24 cellular contexts compared by ENCODE assay signal in genomic region chr5:164317676-164318075, GRCh38.
DNase-seq lines count a peak whose midpoint lies in the region; ATAC-seq, FAIRE-seq and TF ChIP-seq lines count a peak whose summit lies in the region.
"Had no signal": no experiment of that assay in that cellular context is flagged by ENCODE, and none has a peak within 500 bp of the region (broad histone marks: within the 10 kb centered on the region; RNA-seq: fewer than 3 reads in every experiment).

No MANE protein-coding gene starts in this region.

- ATAC-seq in GM21515 (IDR thresholded peaks at IDR 0.05; ENCODE audit: unreplicated experiment) (no peak), body of pancreas (no peak)
- ATAC-seq: A549; CD8-positive, alpha-beta T cell had no signal

- H3K4me1 ChIP-seq in body of pancreas, result no peaks in the 10 kb centered on the region
- H3K4me1 ChIP-seq: A549, Caco-2 had no signal

- TF ChIP-seq CTCF in bronchial epithelial cell (IDR thresholded peaks at IDR 0.05; ENCODE audit: insufficient read depth, low read length, severe bottlenecking), result no peak
- TF ChIP-seq CTCF in body of pancreas (IDR thresholded peaks at IDR 0.05), result no peak

- 73 to 74% methylated on average over 1 of the region's 1 CpG for WGBS in body of pancreas, 2 donors

- no peak overlapping the region for H3K4me3 ChIP-seq in bronchial epithelial cell (ENCODE audit: low read depth, low read length)
- no peak overlapping the region for H3K4me3 ChIP-seq in body of pancreas
- H3K4me3 ChIP-seq: A549; BLaER1 treated with 17β-estradiol and CSF1 and Interleukin-3, amounts not matched to agents 10 nM and 100 nM had no signal

- no peak for TF ChIP-seq POLR2A in body of pancreas (IDR thresholded peaks at IDR 0.05)

- DNase-seq in bronchial epithelial cell (ENCODE audit: low read depth), result peak; percentile 71
- no peak for DNase-seq in frontal cortex (ENCODE audit: low spot score in 2 of 2)
- no peak for DNase-seq in body of pancreas
- no peak for DNase-seq in NCI-H2029 treated with DMSO at 0.1 percent for 48 hours (lab: John Stamatoyannopoulos, UW)
- no peak for DNase-seq in activated CD4-positive, alpha-beta memory T cell treated with anti-CD3 and anti-CD28 coated beads for 36 hours
- DNase-seq: AML-193; Caco-2; Calu3; CD4-positive, alpha-beta T cell; CD8-positive, alpha-beta T cell; DND-41; EL; GF-D8 had no signal

- no peaks in the 10 kb centered on the region for H3K36me3 Mint-ChIP-seq in activated CD4-positive, alpha-beta memory T cell treated with anti-CD3 and anti-CD28 coated beads for 36 hours
- H3K36me3 Mint-ChIP-seq: CD8-positive, alpha-beta T cell had no signal

- no peak overlapping the region for H3K27ac Mint-ChIP-seq in activated CD4-positive, alpha-beta memory T cell treated with anti-CD3 and anti-CD28 coated beads for 36 hours
- H3K27ac Mint-ChIP-seq: B cell; CD4-positive, alpha-beta T cell; CD8-positive, alpha-beta T cell had no signal

- intact Hi-C loops in body of pancreas (cut with DNase I), result no loop called here
- intact Hi-C loops in activated CD4-positive, alpha-beta memory T cell treated with anti-CD3 and anti-CD28 coated beads for 36 hours (cut with micrococcal nuclease), result no loop called here

- peak; percentile 76 for FAIRE-seq in G401.6 (lab: Jason Lieb, UNC)
- no peak for FAIRE-seq in bronchial epithelial cell (lab: Jason Lieb, UNC)
- peak; percentile 71 for FAIRE-seq in endometrium (lab: Jason Lieb, UNC)
- FAIRE-seq in frontal cortex (lab: Jason Lieb, UNC), result peak; percentile 64
- FAIRE-seq: A549, D721Med, GM12891, GM19239 had no signal

- no peak overlapping the region for H3K27ac ChIP-seq in body of pancreas
- H3K27ac ChIP-seq: 22Rv1; A549; BLaER1 treated with 17β-estradiol and CSF1 and Interleukin-3, amounts not matched to agents 10 nM and 100 nM; C4-2B had no signal

- H3K27me3 ChIP-seq in bronchial epithelial cell (ENCODE audit: control insufficient read depth, insufficient read depth, low read length) (no peaks in the 10 kb centered on the region), body of pancreas (no peaks in the 10 kb centered on the region)
- H3K27me3 ChIP-seq: BLaER1 treated with 17β-estradiol and CSF1 and Interleukin-3, amounts not matched to agents 10 nM and 100 nM had no signal

- H3K4me3 Mint-ChIP-seq in activated CD4-positive, alpha-beta memory T cell treated with anti-CD3 and anti-CD28 coated beads for 36 hours, result no peak overlapping the region
- H3K4me3 Mint-ChIP-seq: B cell; CD4-positive, alpha-beta T cell; CD8-positive, alpha-beta T cell had no signal

- H3K27me3 Mint-ChIP-seq in activated CD4-positive, alpha-beta memory T cell treated with anti-CD3 and anti-CD28 coated beads for 36 hours, result no peaks in the 10 kb centered on the region
- H3K27me3 Mint-ChIP-seq: B cell; CD4-positive, alpha-beta T cell had no signal

- CTCF ChIA-PET in activated CD4-positive, alpha-beta memory T cell treated with anti-CD3 and anti-CD28 coated beads for 36 hours (lab: Charles Lee), result no interaction called here

- H3K9me3 Mint-ChIP-seq in activated CD4-positive, alpha-beta memory T cell treated with anti-CD3 and anti-CD28 coated beads for 36 hours, result peaks cover 10% of the 10 kb centered on the region

- no peaks in the 10 kb centered on the region for H3K9me3 ChIP-seq in body of pancreas
- H3K9me3 ChIP-seq: A549, Caco-2 had no signal

- no peaks in the 10 kb centered on the region for H3K4me1 Mint-ChIP-seq in activated CD4-positive, alpha-beta memory T cell treated with anti-CD3 and anti-CD28 coated beads for 36 hours (ENCODE audit: low read depth)
- H3K4me1 Mint-ChIP-seq: B cell had no signal

- H3K36me3 ChIP-seq in bronchial epithelial cell (ENCODE audit: control insufficient read depth, insufficient read depth, low read length) (no peaks in the 10 kb centered on the region), body of pancreas (replicated peaks in 1 of 2; ENCODE audit: insufficient read depth in 1 of 2, low read depth in 2 of 2) (no peaks in the 10 kb centered on the region)
- H3K36me3 ChIP-seq: BLaER1 treated with 17β-estradiol and CSF1 and Interleukin-3, amounts not matched to agents 10 nM and 100 nM had no signal

- POLR2A ChIA-PET in activated CD4-positive, alpha-beta memory T cell treated with anti-CD3 and anti-CD28 coated beads for 36 hours (lab: Charles Lee), result no interaction called here
